In the genomic region with DNA sequence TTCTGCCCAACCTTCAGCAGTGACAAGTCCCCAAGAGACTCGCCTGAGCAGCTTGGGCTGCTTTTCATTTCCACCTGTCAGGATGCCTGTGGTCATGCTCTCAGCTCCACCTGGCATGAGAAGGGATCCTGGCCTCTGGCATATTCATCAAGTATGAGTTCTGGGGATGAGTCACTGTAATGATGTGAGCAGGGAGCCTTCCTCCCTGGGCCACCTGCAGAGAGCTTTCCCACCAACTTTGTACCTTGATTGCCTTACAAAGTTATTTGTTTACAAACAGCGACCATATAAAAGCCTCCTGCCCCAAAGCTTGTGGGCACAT, we compare ENCODE assay signal across 19 cellular contexts. TPM values are rescaled to one million over a fixed set of nuclear protein-coding genes. Genes with fewer than 3 reads are reported as not detected.
A peak's percentile ranks its signal among the peaks of the same experiment; 100 is the strongest.
DNase-seq lines count a peak whose midpoint lies in the region; ATAC-seq, FAIRE-seq and TF ChIP-seq lines count a peak whose summit lies in the region.
"Had no signal": no experiment of that assay in that cellular context is flagged by ENCODE, and none has a peak within 500 bp of the region (broad histone marks: within the 10 kb centered on the region; RNA-seq: fewer than 3 reads in every experiment).

No MANE protein-coding gene starts in this region.

- H3K4me2 ChIP-seq in MM.1S (ENCODE audit: low read depth, low read length), result no peak overlapping the region
- H3K4me2 ChIP-seq: SK-N-SH had no signal

- no peak for DNase-seq in activated CD8-positive, alpha-beta T cell treated with anti-CD3 and anti-CD28 coated beads for 36 hours
- no peak for DNase-seq in activated CD8-positive, alpha-beta T cell treated with anti-CD3 and anti-CD28 coated beads, Interleukin-2, amount 10 ng/mL, durations not matched to agents 7 days and 5 days
- peak; percentile 34 for DNase-seq in H54 (ENCODE audit: insufficient read length, low spot score)
- DNase-seq in ecto neural progenitor cell (ENCODE audit: low spot score), result peak; percentile 18
- DNase-seq in NCI-H1105 (lab: John Stamatoyannopoulos, UW), result no peak
- no peak for DNase-seq in MM.1S
- DNase-seq: ACHN; amniotic stem cell; COR-L47; effector CD8-positive, alpha-beta T cell; heart right ventricle; NCI-H187 treated with DMSO at 0.1 percent for 48 hours; NCI-H69; SK-N-SH; stimulated activated CD4-positive, alpha-beta T cell treated with anti-CD3 and anti-CD28 coated beads, Interleukin-1b, Interleukin-23, amount 100 ng/mL, for 48 hours had no signal

- POLR2A ChIA-PET in activated CD8-positive, alpha-beta T cell treated with anti-CD3 and anti-CD28 coated beads for 36 hours (lab: Charles Lee), result interaction anchor here (0.7 to 2.4 kb wide), 3 partner anchors 22 to 64 kb away, joined by 3 to 17 read pairs (median 7); partner anchors contain the start of gene OXSR1
- POLR2A ChIA-PET in activated CD8-positive, alpha-beta T cell treated with anti-CD3 and anti-CD28 coated beads, Interleukin-2, amount 10 ng/mL, durations not matched to agents 7 days and 5 days (lab: Charles Lee), result interaction anchor here (0.7 to 7.5 kb wide), 3 partner anchors 13 to 29 kb away, joined by 3 to 153 read pairs (median 5); partner anchors contain the start of gene OXSR1

- CTCF ChIA-PET in activated CD8-positive, alpha-beta T cell treated with anti-CD3 and anti-CD28 coated beads for 36 hours (lab: Charles Lee), result interaction anchor here (2.7 kb wide), 1 partner anchor 22 kb away, joined by 18 read pairs; the partner anchor contains the start of gene OXSR1
- CTCF ChIA-PET in activated CD8-positive, alpha-beta T cell treated with anti-CD3 and anti-CD28 coated beads, Interleukin-2, amount 10 ng/mL, durations not matched to agents 7 days and 5 days (lab: Charles Lee), result interaction anchor here (1.2 to 5.1 kb wide), 2 partner anchors 22 to 338 kb away, joined by 3 to 30 read pairs; partner anchors contain the start of gene OXSR1

- FAIRE-seq in H54 (lab: Jason Lieb, UNC), result no peak

- no peak overlapping the region for H3K4me3 Mint-ChIP-seq in activated CD8-positive, alpha-beta T cell treated with anti-CD3 and anti-CD28 coated beads for 36 hours
- H3K4me3 Mint-ChIP-seq in activated CD8-positive, alpha-beta T cell treated with anti-CD3 and anti-CD28 coated beads, Interleukin-2, amount 10 ng/mL, durations not matched to agents 7 days and 5 days, result no peak overlapping the region

- no peak for ATAC-seq in activated CD8-positive, alpha-beta T cell treated with anti-CD3 and anti-CD28 coated beads for 36 hours
- no peak for ATAC-seq in activated CD8-positive, alpha-beta T cell treated with anti-CD3 and anti-CD28 coated beads, Interleukin-2, amount 10 ng/mL, durations not matched to agents 7 days and 5 days
- ATAC-seq in GM18511 (IDR thresholded peaks at IDR 0.05; ENCODE audit: unreplicated experiment), result no peak
- ATAC-seq: heart right ventricle, Panc1 had no signal

- intact Hi-C loops in activated CD8-positive, alpha-beta T cell treated with anti-CD3 and anti-CD28 coated beads for 36 hours (cut with micrococcal nuclease), result no loop called here

- peaks cover 30% of the 10 kb centered on the region for H3K4me1 Mint-ChIP-seq in activated CD8-positive, alpha-beta T cell treated with anti-CD3 and anti-CD28 coated beads for 36 hours (ENCODE audit: low read depth)
- H3K4me1 Mint-ChIP-seq in activated CD8-positive, alpha-beta T cell treated with anti-CD3 and anti-CD28 coated beads, Interleukin-2, amount 10 ng/mL, durations not matched to agents 7 days and 5 days (ENCODE audit: low read depth), result peaks cover 37% of the 10 kb centered on the region

- H3K27ac Mint-ChIP-seq in activated CD8-positive, alpha-beta T cell treated with anti-CD3 and anti-CD28 coated beads for 36 hours, result peak overlapping the region; percentile 28
- no peak overlapping the region for H3K27ac Mint-ChIP-seq in activated CD8-positive, alpha-beta T cell treated with anti-CD3 and anti-CD28 coated beads, Interleukin-2, amount 10 ng/mL, durations not matched to agents 7 days and 5 days
- H3K27ac Mint-ChIP-seq: activated T-helper 1 cell treated with anti-CD3 and anti-CD28 coated beads, Interleukin-12 subunit alpha, Interleukin-12 subunit beta, Interleukin-2, Interleukin-4 antibody, amounts not matched to agents 30 ng/mL and 10 ng/mL and 1 ng/mL, durations not matched to agents 14 hours and 24 hours and 36 hours had no signal

- H3K36me3 Mint-ChIP-seq in activated CD8-positive, alpha-beta T cell treated with anti-CD3 and anti-CD28 coated beads for 36 hours (ENCODE audit: low read depth), result peaks cover 22% of the 10 kb centered on the region
- H3K36me3 Mint-ChIP-seq in activated CD8-positive, alpha-beta T cell treated with anti-CD3 and anti-CD28 coated beads, Interleukin-2, amount 10 ng/mL, durations not matched to agents 7 days and 5 days (ENCODE audit: low read depth), result peaks cover 40% of the 10 kb centered on the region

- TF ChIP-seq CTCF in activated CD8-positive, alpha-beta T cell treated with anti-CD3 and anti-CD28 coated beads for 36 hours (IDR thresholded peaks at IDR 0.05), result no peak
- no peak for TF ChIP-seq CTCF in neutrophil (IDR thresholded peaks at IDR 0.05)
- no peak for TF ChIP-seq CTCF in MM.1S (IDR thresholded peaks at IDR 0.05; ENCODE audit: low read length)

- no peaks in the 10 kb centered on the region for H3K9me2 ChIP-seq in MM.1S (replicated peaks; ENCODE audit: insufficient read depth, low read length)
- H3K9me2 ChIP-seq: SK-N-SH had no signal

- H2AFZ ChIP-seq in MM.1S (ENCODE audit: low read length), result no peak overlapping the region

- peaks cover 11% of the 10 kb centered on the region for H3K9me3 Mint-ChIP-seq in activated CD8-positive, alpha-beta T cell treated with anti-CD3 and anti-CD28 coated beads for 36 hours
- H3K9me3 Mint-ChIP-seq in activated CD8-positive, alpha-beta T cell treated with anti-CD3 and anti-CD28 coated beads, Interleukin-2, amount 10 ng/mL, durations not matched to agents 7 days and 5 days (ENCODE audit: insufficient read depth), result peaks cover 9% of the 10 kb centered on the region

- H3K27me3 Mint-ChIP-seq in activated CD8-positive, alpha-beta T cell treated with anti-CD3 and anti-CD28 coated beads for 36 hours, result no peaks in the 10 kb centered on the region
- H3K27me3 Mint-ChIP-seq in activated CD8-positive, alpha-beta T cell treated with anti-CD3 and anti-CD28 coated beads, Interleukin-2, amount 10 ng/mL, durations not matched to agents 7 days and 5 days (ENCODE audit: low read depth), result no peaks in the 10 kb centered on the region

- no peaks in the 10 kb centered on the region for H4K20me1 ChIP-seq in MM.1S (ENCODE audit: insufficient read depth, low read length)

- H3K9me3 ChIP-seq in neutrophil (no peaks in the 10 kb centered on the region), MM.1S (replicated peaks; ENCODE audit: insufficient read depth, low read length) (no peaks in the 10 kb centered on the region)
- H3K9me3 ChIP-seq: SK-N-SH had no signal

- H3K27me3 ChIP-seq in neutrophil (no peaks in the 10 kb centered on the region), MM.1S (replicated peaks; ENCODE audit: insufficient read depth, low read length) (no peaks in the 10 kb centered on the region)
- H3K27me3 ChIP-seq: heart right ventricle had no signal

- TF ChIP-seq POLR2A in H54 (IDR thresholded peaks at IDR 0.05; ENCODE audit: low read depth, low read length), result no peak

- 0 out of 2 replicates have a peak, but pooled peaks cover 10% of the 10 kb centered on the region for H3K79me2 ChIP-seq in MM.1S (ENCODE audit: low read length)

- no peak overlapping the region for H3K4me3 ChIP-seq in neutrophil (ENCODE audit: low read depth in 1 of 2, low read length in 1 of 2)
- no peak overlapping the region for H3K4me3 ChIP-seq in MM.1S (ENCODE audit: low read length)
- H3K4me3 ChIP-seq: heart right ventricle had no signal

- H3K36me3 ChIP-seq in neutrophil (peaks cover 30% of the 10 kb centered on the region), MM.1S (replicated peaks; ENCODE audit: insufficient read depth, low read length) (no peaks in the 10 kb centered on the region)

- peaks cover 42 to 73% of the 10 kb centered on the region in 2 experiments for H3K4me1 ChIP-seq in neutrophil (ENCODE audit: control insufficient read depth in 1 of 2, insufficient read depth in 1 of 2, low read depth in 1 of 2, low read length in 1 of 2)
- peaks cover 6% of the 10 kb centered on the region; the same call in 1 of the 2 replicates for H3K4me1 ChIP-seq in MM.1S (ENCODE audit: low read length)

- no peaks in the 10 kb centered on the region for H3F3A ChIP-seq in MM.1S (ENCODE audit: insufficient read depth, low read length)

- H3K27ac ChIP-seq in neutrophil, result peak overlapping the region; percentile 94
- no peak overlapping the region for H3K27ac ChIP-seq in MM.1S (ENCODE audit: low read length)
- H3K27ac ChIP-seq: heart right ventricle had no signal

- no peak overlapping the region for H3K9ac ChIP-seq in MM.1S (ENCODE audit: low read length)
- H3K9ac ChIP-seq: SK-N-SH had no signal

RNA-seq across cellular contexts. Expression of gene MYD88, which starts 3.5 kb away (rescaled TPM):
- 10 to 100 TPM; 29.3 to 31.8 TPM for total RNA-seq in activated CD8-positive, alpha-beta T cell treated with anti-CD3 and anti-CD28 coated beads for 36 hours
- total RNA-seq in activated CD8-positive, alpha-beta T cell treated with anti-CD3 and anti-CD28 coated beads, Interleukin-2, amount 10 ng/mL, durations not matched to agents 7 days and 5 days, result 10 to 100 TPM; 72.5 to 78.6 TPM

RNA-seq across cellular contexts. Expression of gene ACAA1, which starts 5.0 kb away (rescaled TPM):
- 10 to 100 TPM; 70.1 to 72.0 TPM for total RNA-seq in activated CD8-positive, alpha-beta T cell treated with anti-CD3 and anti-CD28 coated beads for 36 hours
- total RNA-seq in activated CD8-positive, alpha-beta T cell treated with anti-CD3 and anti-CD28 coated beads, Interleukin-2, amount 10 ng/mL, durations not matched to agents 7 days and 5 days, result 100 to 1,000 TPM in 1 of 2 experiments, 10 to 100 TPM in 1; 99.7 to 104 TPM

RNA-seq across cellular contexts. Expression of gene OXSR1, which starts 23.4 kb away (rescaled TPM):
- 10 to 100 TPM; 56.5 to 57.9 TPM for total RNA-seq in activated CD8-positive, alpha-beta T cell treated with anti-CD3 and anti-CD28 coated beads for 36 hours
- total RNA-seq in activated CD8-positive, alpha-beta T cell treated with anti-CD3 and anti-CD28 coated beads, Interleukin-2, amount 10 ng/mL, durations not matched to agents 7 days and 5 days, result 10 to 100 TPM; 56.9 to 60.3 TPM

Comparison
In these comparisons a context has a peak if more than half of its experiments do, and no peak if none do; other contexts are left out.
1. DNase-seq: peak in H54 (single experiment) and ecto neural progenitor cell (single experiment); none in activated CD8-positive, alpha-beta T cell treated with anti-CD3 and anti-CD28 coated beads for 36 hours (single experiment), activated CD8-positive, alpha-beta T cell treated with anti-CD3 and anti-CD28 coated beads, Interleukin-2, amount 10 ng/mL, durations not matched to agents 7 days and 5 days (single experiment), NCI-H1105 (single experiment) and MM.1S (single experiment).